ENCODE assay signal across 8 cellular contexts in genomic region chr17:50507871-50508572, GRCh38. TPM values are rescaled to one million over a fixed set of nuclear protein-coding genes. Genes with fewer than 3 reads are reported as not detected.
A peak's percentile ranks its signal among the peaks of the same experiment; 100 is the strongest.
DNase-seq lines count a peak whose midpoint lies in the region; ATAC-seq, FAIRE-seq and TF ChIP-seq lines count a peak whose summit lies in the region.

Gene MYCBPAP (plus strand): TSS chr17:50508439. CDS start chr17:50508675, 236 bp downstream.

- CTCF ChIA-PET in activated CD8-positive, alpha-beta memory T cell treated with anti-CD3 and anti-CD28 coated beads, Interleukin-2, amount 10 ng/mL, durations not matched to agents 7 days and 5 days (lab: Charles Lee), result interaction anchor here (0.9 to 1.6 kb wide), 3 partner anchors 30 to 308 kb away, joined by 3 read pairs; partner anchors contain the start of genes LRRC59 and RSAD1
- CTCF ChIA-PET in H1 (lab: Charles Lee; ENCODE audit: partially characterized antibody), result interaction anchor here (0.9 to 8.3 kb wide), 4 partner anchors 11 to 118 kb away, joined by 3 to 116 read pairs (median 4); no protein-coding TSS in a partner anchor

- H3K36me3 Mint-ChIP-seq in activated CD8-positive, alpha-beta memory T cell treated with anti-CD3 and anti-CD28 coated beads, Interleukin-2, amount 10 ng/mL, durations not matched to agents 7 days and 5 days, result no peaks in the 10 kb centered on the region

- no peaks in the 10 kb centered on the region for H3K9me3 Mint-ChIP-seq in activated CD8-positive, alpha-beta memory T cell treated with anti-CD3 and anti-CD28 coated beads, Interleukin-2, amount 10 ng/mL, durations not matched to agents 7 days and 5 days (ENCODE audit: low read depth)

- H3K27ac Mint-ChIP-seq in activated CD8-positive, alpha-beta memory T cell treated with anti-CD3 and anti-CD28 coated beads, Interleukin-2, amount 10 ng/mL, durations not matched to agents 7 days and 5 days, result peak within 1 kb of the TSS; percentile 85

- peak within 1 kb of the TSS; percentile 55 for H4K5ac ChIP-seq in H1 (ENCODE audit: insufficient read length, low read depth, low read length)

- FAIRE-seq in H1 (lab: Jason Lieb, UNC), result no peak

- H2BK120ac ChIP-seq in H1 (replicated peaks; ENCODE audit: low read depth, low read length) (no peak within 1 kb of the TSS), mesenchymal stem cell (ENCODE audit: low read depth, low read length) (peak within 1 kb of the TSS; percentile 77)

- H3K4me1 ChIP-seq in H1 (replicated peaks in 1 of 4; ENCODE audit: control insufficient read depth in 3 of 4, insufficient read depth in 4 of 4, low read length in 3 of 4) (peaks cover 5 to 15% (median 10%) of the 10 kb centered on the region in 4 experiments), mesenchymal stem cell (ENCODE audit: control insufficient read depth, insufficient read depth, low read depth, low read length) (peaks cover 32% of the 10 kb centered on the region)

- H3K18ac ChIP-seq in H1 (ENCODE audit: extremely low read depth, low read length) (peak within 1 kb of the TSS; percentile 93), mesenchymal stem cell (ENCODE audit: low read depth in 1 of 2, low read length in 2 of 2) (peak within 1 kb of the TSS; percentile 45 to 86)

- H4K8ac ChIP-seq in H1 (ENCODE audit: extremely low read depth, insufficient read depth, low read length) (peak within 1 kb of the TSS; percentile 96), mesenchymal stem cell (ENCODE audit: low read length) (peak within 1 kb of the TSS; percentile 95)

- no peak within 1 kb of the TSS for H2BK15ac ChIP-seq in H1 (ENCODE audit: low read length)
- peak within 1 kb of the TSS; percentile 81 for H2BK15ac ChIP-seq in mesenchymal stem cell (ENCODE audit: low read depth, poor library complexity, severe bottlenecking)

- no peak for TF ChIP-seq EP300 in H1 (IDR thresholded peaks at IDR 0.05; ENCODE audit: borderline replicate concordance in 1 of 2, low read depth in 2 of 2, low read length in 2 of 2)

- peak; percentile 75 for ATAC-seq in activated CD8-positive, alpha-beta memory T cell treated with anti-CD3 and anti-CD28 coated beads, Interleukin-2, amount 10 ng/mL, durations not matched to agents 7 days and 5 days

- no peak within 1 kb of the TSS for H2BK20ac ChIP-seq in H1 (ENCODE audit: low read length)

- POLR2A ChIA-PET in H1 (lab: Charles Lee; ENCODE audit: partially characterized antibody), result interaction anchor here (1.4 kb wide), 1 partner anchor 34 kb away, joined by 3 read pairs; no protein-coding TSS in a partner anchor

- peaks cover 1 to 3% of the 10 kb centered on the region in 2 experiments for H4K20me1 ChIP-seq in H1 (replicated peaks in 1 of 2; ENCODE audit: control insufficient read depth in 1 of 2, insufficient read depth in 2 of 2, low read length in 2 of 2)

- H3K4me3 ChIP-seq in H1 (ENCODE audit: extremely low read depth in 1 of 4, insufficient read depth in 2 of 4, low read depth in 3 of 4, low read length in 4 of 4) (peak within 1 kb of the TSS; percentile 69 to 86 (median 75)), mesenchymal stem cell (ENCODE audit: insufficient read depth in 1 of 2, low read depth in 1 of 2, low read length in 2 of 2) (peak within 1 kb of the TSS; percentile 62 to 84)

- H3K4me2 ChIP-seq in H1 (ENCODE audit: insufficient read depth in 1 of 2, low read depth in 2 of 2, low read length in 2 of 2), result peak within 1 kb of the TSS; percentile 79 to 87
- peak within 1 kb of the TSS; percentile 84 for H3K4me2 ChIP-seq in mesenchymal stem cell (ENCODE audit: low read length, poor library complexity, severe bottlenecking)

- peak within 1 kb of the TSS; percentile 75 for H3K56ac ChIP-seq in H1 (replicated peaks; ENCODE audit: insufficient read length, low read depth, low read length)

- H3K79me2 ChIP-seq in H1 (ENCODE audit: control insufficient read depth in 1 of 2, insufficient read depth in 2 of 2, low read length in 2 of 2), result no peaks in the 10 kb centered on the region

- H3K36me3 ChIP-seq in H1 (ENCODE audit: control insufficient read depth in 2 of 4, insufficient read depth in 4 of 4, low read length in 3 of 4), result no peaks in the 10 kb centered on the region
- H3K36me3 ChIP-seq in mesenchymal stem cell (ENCODE audit: control insufficient read depth in 1 of 2, insufficient read depth in 2 of 2, low read depth in 1 of 2, low read length in 2 of 2), result no peaks in the 10 kb centered on the region

- peak; percentile 58 for TF ChIP-seq POLR2A in GM18951 (IDR thresholded peaks at IDR 0.05; ENCODE audit: extremely low read depth, insufficient read depth, insufficient read length)
- TF ChIP-seq POLR2A in H1 (IDR thresholded peaks at IDR 0.05; ENCODE audit: control extremely low read depth in 1 of 2, low read depth in 2 of 2, low read length in 2 of 2), result peak in 1 of 2 experiments; percentile 53; a peak in 2 of 3 replicates

- in situ Hi-C loops in GM18951 (cut with MboI; ENCODE audit: low sequenced_read_pairs, unreplicated experiment), result no loop called here

- H3K79me1 ChIP-seq in H1 (ENCODE audit: low read depth, low read length) (no peaks in the 10 kb centered on the region), mesenchymal stem cell (replicated peaks; ENCODE audit: low read length, poor library complexity, severe bottlenecking) (no peaks in the 10 kb centered on the region)

- H3K4ac ChIP-seq in H1 (replicated peaks; ENCODE audit: insufficient read length, low read depth, low read length) (no peak within 1 kb of the TSS), mesenchymal stem cell (ENCODE audit: low read depth in 1 of 2, low read length in 2 of 2) (peak within 1 kb of the TSS; percentile 71 to 82)

- H2BK5ac ChIP-seq in H1 (ENCODE audit: low read depth, low read length) (peak within 1 kb of the TSS; percentile 60), mesenchymal stem cell (ENCODE audit: low read depth, low read length, poor library complexity, severe bottlenecking) (no peak within 1 kb of the TSS)

- peak within 1 kb of the TSS; percentile 80; the same call in 1 of the 2 replicates for H2BK12ac ChIP-seq in H1 (ENCODE audit: low read depth, low read length)
- peak within 1 kb of the TSS in 1 of 2 experiments; percentile 87 for H2BK12ac ChIP-seq in mesenchymal stem cell (ENCODE audit: low read length in 2 of 2)

- TF ChIP-seq RAD21 in H1 (IDR thresholded peaks at IDR 0.05 in 1 of 2, conservative IDR thresholded peaks at IDR 0.05 in 1 of 2; ENCODE audit: low read depth in 2 of 2, low read length in 2 of 2), result 0 out of 4 replicates have a peak, but pooled peaks of 1 of the 2 experiments have one; percentile 9

- H3K9ac ChIP-seq in H1 (replicated peaks in 1 of 4; ENCODE audit: extremely low read depth in 1 of 4, low read depth in 3 of 4, low read length in 3 of 4) (peak within 1 kb of the TSS in 3 of 4 experiments; percentile 44 to 61 (median 45); a peak in 5 of 7 replicates), mesenchymal stem cell (ENCODE audit: low read length) (peak within 1 kb of the TSS; percentile 89)

- H2AFZ ChIP-seq in H1 (ENCODE audit: low read length), result peak within 1 kb of the TSS; percentile 44
- H2AFZ ChIP-seq in mesenchymal stem cell (ENCODE audit: low read depth, low read length), result peak within 1 kb of the TSS; percentile 91

- no peak within 1 kb of the TSS for H3K14ac ChIP-seq in H1 (ENCODE audit: insufficient read length)
- H3K14ac ChIP-seq in mesenchymal stem cell (ENCODE audit: low read length in 2 of 2), result peak within 1 kb of the TSS in 1 of 2 experiments; percentile 61

- H3K27me3 Mint-ChIP-seq in activated CD8-positive, alpha-beta memory T cell treated with anti-CD3 and anti-CD28 coated beads, Interleukin-2, amount 10 ng/mL, durations not matched to agents 7 days and 5 days, result peaks cover 6% of the 10 kb centered on the region

- H3K4me3 Mint-ChIP-seq in activated CD8-positive, alpha-beta memory T cell treated with anti-CD3 and anti-CD28 coated beads, Interleukin-2, amount 10 ng/mL, durations not matched to agents 7 days and 5 days, result peak within 1 kb of the TSS; percentile 87

- TF ChIP-seq CTCF in 22Rv1 (IDR thresholded peaks at IDR 0.05), result peak; percentile 51
- no peak; a peak in 1 of 4 replicates for TF ChIP-seq CTCF in H1 (IDR thresholded peaks at IDR 0.05; ENCODE audit: control extremely low read depth in 1 of 3, insufficient read depth in 1 of 3, low read depth in 1 of 3, low read length in 3 of 3)

- DNase-seq in NCI-H510A (lab: John Stamatoyannopoulos, UW), result peak; percentile 66
- DNase-seq in activated CD8-positive, alpha-beta memory T cell treated with anti-CD3 and anti-CD28 coated beads, Interleukin-2, amount 10 ng/mL, durations not matched to agents 7 days and 5 days, result peak; percentile 91
- peak; percentile 43 to 87 for DNase-seq in H1 (ENCODE audit: low read depth in 1 of 2, low spot score in 2 of 2)
- peak; percentile 82 for DNase-seq in mesenchymal stem cell
- DNase-seq in stimulated activated CD8-positive, alpha-beta memory T cell treated with anti-CD3 and anti-CD28 coated beads, Interleukin-12 subunit alpha, Interleukin-12 subunit beta, amount 100 ng/mL, for 1 hour (ENCODE audit: low read depth), result peak; percentile 65
- no peak for DNase-seq in cortex of kidney (lab: John Stamatoyannopoulos, UW)

- H3K27ac ChIP-seq in 22Rv1 (peak within 1 kb of the TSS; percentile 44), H1 (ENCODE audit: low read depth, low read length) (no peak within 1 kb of the TSS), mesenchymal stem cell (ENCODE audit: low read length, poor library complexity, severe bottlenecking) (no peak within 1 kb of the TSS)

- no peaks in the 10 kb centered on the region for H3K9me3 ChIP-seq in H1 (ENCODE audit: insufficient read depth in 2 of 2, low read depth in 1 of 2, low read length in 1 of 2)
- H3K9me3 ChIP-seq in mesenchymal stem cell (ENCODE audit: control insufficient read depth, low read length), result no peaks in the 10 kb centered on the region

- peaks cover 52% of the 10 kb centered on the region for H3K4me1 Mint-ChIP-seq in activated CD8-positive, alpha-beta memory T cell treated with anti-CD3 and anti-CD28 coated beads, Interleukin-2, amount 10 ng/mL, durations not matched to agents 7 days and 5 days

- H4K91ac ChIP-seq in H1 (replicated peaks; ENCODE audit: insufficient read length, low read length) (peak within 1 kb of the TSS; percentile 89), mesenchymal stem cell (ENCODE audit: low read length) (peak within 1 kb of the TSS; percentile 87)

- H2AK5ac ChIP-seq in H1 (ENCODE audit: low read depth, low read length), result 0 out of 2 replicates have a peak within 1 kb of the TSS, but pooled peaks have one; percentile 48
- H2AK5ac ChIP-seq in mesenchymal stem cell (ENCODE audit: low read length, severe bottlenecking), result peak within 1 kb of the TSS; percentile 70

- H3K23ac ChIP-seq in H1 (ENCODE audit: insufficient read length), result no peak within 1 kb of the TSS
- H3K23ac ChIP-seq in mesenchymal stem cell (ENCODE audit: low read length in 2 of 2), result peak within 1 kb of the TSS in 1 of 2 experiments; percentile 83

- 14% methylated on average over 33 of the region's 66 CpGs; no CpG with 5 or more reads in 1 of the 2 experiments for WGBS in H1 (ENCODE audit: extremely low coverage in 1 of 2, insufficient coverage in 1 of 2, insufficient read length in 1 of 2, insufficient replicate concordance in 2 of 2, low coverage in 1 of 2, low lambda C conversion rate in 2 of 2, missing lambda C conversion rate in 1 of 2), 2 experiments
- 20% methylated on average over 42 of the region's 66 CpGs for WGBS in mesenchymal stem cell

- H3K23me2 ChIP-seq in H1 (ENCODE audit: low read depth, low read length), result peaks cover 3% of the 10 kb centered on the region; the same call in 1 of the 2 replicates

- no peaks in the 10 kb centered on the region; a peak in 1 of 7 replicates for H3K27me3 ChIP-seq in H1 (replicated peaks in 1 of 4; ENCODE audit: control insufficient read depth in 3 of 4, extremely low read depth in 1 of 4, insufficient read depth in 3 of 4, low read length in 3 of 4)
- H3K27me3 ChIP-seq in mesenchymal stem cell (ENCODE audit: control insufficient read depth in 1 of 2, insufficient read depth in 1 of 2, low read length in 2 of 2), result peaks cover 0 to 4% of the 10 kb centered on the region in 2 experiments

RNA-seq across cellular contexts. Expression of gene MYCBPAP, which starts in this region (rescaled TPM):
- 10 to 100 TPM in 1 of 2 experiments, 1 to 10 TPM in 1; 6.7 to 13.9 TPM for total RNA-seq in activated CD8-positive, alpha-beta memory T cell treated with anti-CD3 and anti-CD28 coated beads, Interleukin-2, amount 10 ng/mL, durations not matched to agents 7 days and 5 days
- 1.7 and 3.3 TPM in 2 replicates for total RNA-seq in H1 (2021; fragmentation: NEBNext Ultra II Directional; extraction: Animal tissue kit (Norgen Biotek cat#: 25700))
- polyA plus RNA-seq in H1 (2011; rRNA removed), result 0.89 and 1.2 TPM in 2 replicates
- 2.8 TPM for polyA plus RNA-seq in H1 (2011; cell fraction: cytosol; rRNA removed)
- 9.0 TPM for polyA plus RNA-seq in H1 (2011; cell fraction: nucleus; rRNA removed)
- polyA plus RNA-seq in H1 (2012, experiment 1 of 2), result 0.88 to 2.6 TPM (median 2.1 TPM) in 4 replicates
- polyA plus RNA-seq in H1 (2012, experiment 2 of 2), result 1.0 TPM
- 0.85 TPM for polyA plus RNA-seq in H1 (2013, experiment 1 of 2)
- 0.68 TPM for polyA plus RNA-seq in H1 (2013, experiment 2 of 2)
- 2.2 and 2.6 TPM in 2 replicates for polyA minus RNA-seq in H1 (2011; rRNA and poly(A)+ RNA removed)
- polyA minus RNA-seq in H1 (2011; cell fraction: cytosol; rRNA and poly(A)+ RNA removed), result 2.4 TPM
- polyA minus RNA-seq in H1 (2011; cell fraction: nucleus; rRNA and poly(A)+ RNA removed), result 6.1 TPM
- polyA plus RNA-seq in mesenchymal stem cell (2013, experiment 1 of 2), result 0.23 TPM
- 0.03 TPM for polyA plus RNA-seq in mesenchymal stem cell (2013, experiment 2 of 2)
